ENCODE assay signal across 8 cellular contexts in the genomic region with DNA sequence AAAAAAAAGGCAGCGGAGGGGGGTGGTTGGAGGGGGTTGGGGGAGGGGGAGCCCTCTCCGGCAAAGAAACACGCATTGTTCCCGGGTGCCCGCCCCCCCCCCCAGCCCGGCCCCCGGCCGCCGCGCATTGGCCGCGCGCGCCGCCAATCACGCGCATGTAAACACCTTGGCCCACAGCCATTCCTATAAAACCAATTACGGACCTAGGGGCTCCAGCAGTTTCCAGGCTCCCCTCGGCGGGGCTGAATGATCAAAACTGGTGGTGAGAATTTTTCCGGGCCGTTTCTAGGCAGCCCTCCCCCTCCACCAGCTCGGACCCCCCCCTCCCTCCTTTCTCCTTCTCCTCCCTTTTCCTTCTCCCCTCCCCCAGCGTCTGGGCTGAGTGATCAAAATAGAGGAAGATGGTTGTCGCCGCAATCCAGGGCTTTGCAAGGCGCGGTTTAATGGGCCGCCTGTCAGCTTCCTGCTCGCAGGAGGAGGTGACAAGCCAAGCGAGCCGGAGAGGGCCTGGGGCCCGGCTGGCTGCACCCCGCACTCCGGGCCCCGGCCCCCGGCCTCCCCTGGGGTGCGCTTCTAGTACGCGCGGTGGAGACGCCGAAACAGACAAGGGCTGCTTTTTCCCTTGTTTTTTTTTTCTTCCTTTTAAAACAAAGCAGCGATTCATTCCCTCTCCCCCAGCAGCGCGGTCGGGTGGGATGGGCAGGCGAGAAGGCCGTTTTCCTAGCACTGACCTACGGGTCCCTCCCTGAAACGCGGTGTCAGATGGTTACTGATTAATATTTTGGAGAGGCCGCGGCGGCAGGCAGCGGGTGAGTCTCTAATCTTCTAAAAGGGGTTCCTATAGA. TPM values are rescaled to one million over a fixed set of nuclear protein-coding genes. Genes with fewer than 3 reads are reported as not detected.
A peak's percentile ranks its signal among the peaks of the same experiment; 100 is the strongest.
DNase-seq lines count a peak whose midpoint lies in the region; ATAC-seq and TF ChIP-seq lines count a peak whose summit lies in the region.

No MANE protein-coding gene starts in this region.

- TF ChIP-seq CTCF in AG04449 (IDR thresholded peaks at IDR 0.05; ENCODE audit: insufficient read depth, low read length, missing control alignments): no peak

- no peaks in the 10 kb centered on the region for H3K27me3 ChIP-seq in skeletal muscle satellite cell (ENCODE audit: control insufficient read depth, insufficient read depth, low read length)

- peak; percentile 32 for ATAC-seq in GM18870 (IDR thresholded peaks at IDR 0.05; ENCODE audit: unreplicated experiment)
- peak; percentile 21 to 55 (median 33) for ATAC-seq in T-cell (replicated peaks in 1 of 4)
- no peak for ATAC-seq in HG03460 (IDR thresholded peaks at IDR 0.05; ENCODE audit: unreplicated experiment)

- peaks cover 38 to 66% of the 10 kb centered on the region in 2 donors for H3K27me3 Mint-ChIP-seq in T-cell

- H3K4me3 Mint-ChIP-seq in T-cell: peak overlapping the region; percentile 64 to 82 (median 78)

- peaks cover 6% of the 10 kb centered on the region for H3K36me3 ChIP-seq in skeletal muscle satellite cell (ENCODE audit: insufficient read depth, low read length)

- no peak overlapping the region for H3K27ac Mint-ChIP-seq in T-cell

- H3K4me1 Mint-ChIP-seq in T-cell: peaks cover 33 to 67% (median 48%) of the 10 kb centered on the region in 3 donors

- CTCF ChIA-PET in AG04449 (lab: Yijun Ruan, JAX) (interaction anchor here (0.8 to 4.9 kb wide), 3 partner anchors 58 to 184 kb away, joined by 3 to 19 read pairs (median 7); no protein-coding TSS in a partner anchor), T-cell (lab: Charles Lee) (interaction anchor here (0.6 to 1.0 kb wide), 5 partner anchors 28 to 451 kb away, joined by 3 to 5 read pairs (median 3); no protein-coding TSS in a partner anchor)

- H3K9me3 ChIP-seq in skeletal muscle satellite cell (replicated peaks; ENCODE audit: low read length): no peaks in the 10 kb centered on the region

- H3K36me3 Mint-ChIP-seq in T-cell: no peaks in the 10 kb centered on the region

- peak overlapping the region; percentile 99 for H3K4me2 ChIP-seq in skeletal muscle satellite cell (ENCODE audit: low read length)

- DNase-seq in AG04449 (ENCODE audit: low read depth, low spot score) (peak; percentile 92), NCI-H187 treated with DMSO at 0.1 percent for 48 hours (lab: John Stamatoyannopoulos, UW) (peak; percentile 97), T-cell (peak in 22 of 34 experiments; percentile 19 to 70 (median 38)), islet precursor cell (peak; percentile 99)

- POLR2A ChIA-PET in AG04449 (lab: Yijun Ruan, JAX) (interaction anchor here (0.5 to 1.2 kb wide), 3 partner anchors 7 to 185 kb away, joined by 3 read pairs; no protein-coding TSS in a partner anchor), T-cell (lab: Charles Lee) (interaction anchor here (0.6 kb wide), 2 partner anchors 9 to 215 kb away, joined by 6 to 8 read pairs; no protein-coding TSS in a partner anchor)

- peak overlapping the region; percentile 86 for H3K4me3 ChIP-seq in AG04449 (ENCODE audit: low read depth, low read length)
- H3K4me3 ChIP-seq in skeletal muscle satellite cell (ENCODE audit: low read length): peak overlapping the region; percentile 99

- H3K9ac ChIP-seq in skeletal muscle satellite cell (ENCODE audit: low read depth, low read length): peak overlapping the region; percentile 100

- H3K9me3 Mint-ChIP-seq in T-cell: no peaks in the 10 kb centered on the region

- peaks cover 19% of the 10 kb centered on the region for H3K4me1 ChIP-seq in skeletal muscle satellite cell (ENCODE audit: control insufficient read depth, insufficient read depth, low read length)

- peak overlapping the region; percentile 99 for H3K27ac ChIP-seq in cingulate gyrus (ENCODE audit: low read depth, low read length)

RNA-seq across cellular contexts. Expression of gene TNRC18, which starts 0.4 kb away (rescaled TPM):
- 10 to 100 TPM; 58.8 to 71.0 (median 62.6) TPM for total RNA-seq in T-cell
- 40.8 and 49.7 TPM in 2 replicates for total RNA-seq in skeletal muscle satellite cell (2012; rRNA removed)

Comparison
In these comparisons a context has a peak if more than half of its experiments do, and no peak if none do; other contexts are left out.
1. DNase-seq: peak in every context shown above with its lines; median percentile 99 in islet precursor cell; 97 in NCI-H187 treated with DMSO at 0.1 percent for 48 hours; 92 in AG04449; 38 in T-cell.